Comparison of ENCODE assay signal across 8 cellular contexts in genomic region chr10:84613336-84614021, GRCh38.
A peak's percentile ranks its signal among the peaks of the same experiment; 100 is the strongest.
DNase-seq lines count a peak whose midpoint lies in the region; ATAC-seq and TF ChIP-seq lines count a peak whose summit lies in the region.

No MANE protein-coding gene starts in this region.

- H4K20me1 ChIP-seq in OCI-LY1 (ENCODE audit: insufficient read depth, low read length), result no peaks in the 10 kb centered on the region

- H3F3A ChIP-seq in OCI-LY1 (ENCODE audit: insufficient read depth, low read length), result no peaks in the 10 kb centered on the region

- no peaks in the 10 kb centered on the region for H3K79me2 ChIP-seq in OCI-LY1 (ENCODE audit: insufficient read depth, low read length)

- H3K4me1 ChIP-seq in OCI-LY1 (ENCODE audit: insufficient read depth, low read length, severe bottlenecking) (no peaks in the 10 kb centered on the region), foreskin keratinocyte (no peaks in the 10 kb centered on the region)
- H3K4me1 ChIP-seq in effector memory CD4-positive, alpha-beta T cell (ENCODE audit: control insufficient read depth, insufficient read depth, low read length, poor library complexity, severe bottlenecking), result no peaks in the 10 kb centered on the region

- H3K27ac ChIP-seq in OCI-LY1 (ENCODE audit: low read depth, low read length, poor library complexity, severe bottlenecking) (no peak overlapping the region), foreskin keratinocyte (no peak overlapping the region)
- H3K27ac ChIP-seq in effector memory CD4-positive, alpha-beta T cell (ENCODE audit: insufficient read depth, low read length, poor library complexity, severe bottlenecking), result no peak overlapping the region

- H3K9me2 ChIP-seq in OCI-LY1 (ENCODE audit: low read depth, low read length), result no peaks in the 10 kb centered on the region

- DNase-seq in 8988T (peak; percentile 49), HS-27A (ENCODE audit: low read depth) (peak; percentile 8), foreskin keratinocyte (peak; percentile 53 to 56), retina (peak; percentile 77)
- no peak for DNase-seq in effector memory CD4-positive, alpha-beta T cell

- no peak overlapping the region for H3K4me3 ChIP-seq in OCI-LY1 (ENCODE audit: low read depth, low read length, poor library complexity, severe bottlenecking)
- H3K4me3 ChIP-seq in effector memory CD4-positive, alpha-beta T cell (ENCODE audit: insufficient read depth, low read depth, low read length, poor library complexity, severe bottlenecking), result no peak overlapping the region

- no peaks in the 10 kb centered on the region for H3K9me3 ChIP-seq in OCI-LY1 (ENCODE audit: low read length)
- H3K9me3 ChIP-seq in effector memory CD4-positive, alpha-beta T cell (ENCODE audit: control insufficient read depth, low read length), result no peaks in the 10 kb centered on the region

- TF ChIP-seq CTCF in OCI-LY1 (IDR thresholded peaks at IDR 0.05; ENCODE audit: low read length) (peak; percentile 47; the same call in 1 of the 2 replicates), foreskin keratinocyte (conservative IDR thresholded peaks at IDR 0.05) (peak; percentile 68)

- ATAC-seq in GM18519 (IDR thresholded peaks at IDR 0.05; ENCODE audit: low FRiP score, unreplicated experiment) (peak; percentile 62), foreskin keratinocyte (peak; percentile 85), GM21515 (IDR thresholded peaks at IDR 0.05; ENCODE audit: unreplicated experiment) (no peak)

- H3K27me3 ChIP-seq in OCI-LY1 (ENCODE audit: insufficient read depth, low read length) (no peaks in the 10 kb centered on the region), foreskin keratinocyte (no peaks in the 10 kb centered on the region)
- H3K27me3 ChIP-seq in effector memory CD4-positive, alpha-beta T cell (replicated peaks; ENCODE audit: control insufficient read depth, insufficient read depth, low read length, poor library complexity, severe bottlenecking), result no peaks in the 10 kb centered on the region

- no peak overlapping the region for H2AFZ ChIP-seq in OCI-LY1 (ENCODE audit: low read length)

- no peaks in the 10 kb centered on the region for H3K36me3 ChIP-seq in OCI-LY1 (ENCODE audit: insufficient read depth, low read length)
- H3K36me3 ChIP-seq in effector memory CD4-positive, alpha-beta T cell (ENCODE audit: control insufficient read depth, insufficient read depth, low read length), result no peaks in the 10 kb centered on the region

- no peak overlapping the region for H3K4me2 ChIP-seq in OCI-LY1 (ENCODE audit: low read length)

- no peak overlapping the region for H3K9ac ChIP-seq in OCI-LY1 (ENCODE audit: low read length)

Comparison
In these comparisons a context has a peak if more than half of its experiments do, and no peak if none do; other contexts are left out.
1. DNase-seq: peak in 8988T (single experiment), HS-27A (single experiment), foreskin keratinocyte (2 of 2) and retina (single experiment); none in effector memory CD4-positive, alpha-beta T cell (0 of 3).